8 cellular contexts compared by ENCODE assay signal in the genomic region with DNA sequence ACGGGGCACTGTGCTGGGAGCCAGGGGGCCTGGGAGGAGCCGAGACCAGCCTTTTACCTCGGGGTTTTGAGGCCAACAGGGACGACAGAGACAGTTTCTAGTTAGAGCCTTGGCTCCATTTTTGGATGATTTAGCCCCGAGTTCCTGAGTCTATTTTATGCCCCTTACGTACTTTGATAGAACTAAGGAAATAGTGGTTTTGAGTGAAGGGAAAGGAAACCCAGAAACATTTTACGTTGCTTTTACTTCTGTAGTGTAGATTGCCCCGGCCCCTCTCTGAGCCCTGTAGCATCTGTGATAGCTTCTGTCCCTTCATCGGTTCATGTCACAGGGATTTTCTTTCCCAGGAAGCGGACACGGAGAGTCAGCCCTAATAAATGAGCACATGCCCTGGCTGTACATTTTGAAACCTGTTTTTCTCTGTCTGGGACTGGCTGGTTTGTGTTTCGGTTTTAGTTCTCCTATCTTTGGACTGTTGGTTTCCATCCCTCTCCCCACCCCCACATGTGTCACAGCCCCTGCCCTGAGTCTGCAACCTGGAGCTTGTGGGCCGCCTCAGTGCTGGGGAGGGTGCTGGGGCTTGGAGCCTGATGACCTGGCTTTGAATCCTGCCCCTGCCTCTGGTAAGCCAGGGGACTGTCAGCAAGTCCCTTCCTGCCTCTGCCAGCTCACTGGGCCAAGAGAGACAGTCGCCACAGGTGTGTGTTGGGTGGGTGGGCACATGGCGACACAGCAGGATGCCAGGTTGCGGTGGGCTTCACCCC. TPM values are rescaled to one million over a fixed set of nuclear protein-coding genes. Genes with fewer than 3 reads are reported as not detected.
DNase-seq lines count a peak whose midpoint lies in the region; ATAC-seq, FAIRE-seq and TF ChIP-seq lines count a peak whose summit lies in the region.

No MANE protein-coding gene starts in this region.

- H3K36me3 Mint-ChIP-seq in activated naive CD4-positive, alpha-beta T cell treated with anti-CD3 and anti-CD28 coated beads for 36 hours (ENCODE audit: low read depth), result peaks cover 20% of the 10 kb centered on the region
- H3K36me3 Mint-ChIP-seq in osteocyte (ENCODE audit: unreplicated experiment) (peaks cover 29% of the 10 kb centered on the region), H9 (ENCODE audit: insufficient read depth in 1 of 3, low read depth in 3 of 3) (peaks cover 15 to 44% (median 34%) of the 10 kb centered on the region in 3 experiments)

- H3K27ac Mint-ChIP-seq in activated naive CD4-positive, alpha-beta T cell treated with anti-CD3 and anti-CD28 coated beads for 36 hours, result peak overlapping the region; percentile 100
- peak overlapping the region; percentile 60 for H3K27ac Mint-ChIP-seq in osteocyte (ENCODE audit: unreplicated experiment)
- no peak overlapping the region for H3K27ac Mint-ChIP-seq in H9

- H3K56ac ChIP-seq in H9 (ENCODE audit: insufficient read length, low read depth, low read length), result no peak overlapping the region

- H2AFZ ChIP-seq in OCI-LY1 (ENCODE audit: low read length) (no peak overlapping the region), H9 (ENCODE audit: low read length) (no peak overlapping the region)

- intact Hi-C loops in activated naive CD4-positive, alpha-beta T cell treated with anti-CD3 and anti-CD28 coated beads for 36 hours (cut with micrococcal nuclease), result loop anchor here (1.0 kb wide), 2 partner anchors 11 to 30 kb away; a partner anchor contains a TSS
- intact Hi-C loops in posterior vena cava (cut with DNase I), result no loop called here

- H3K4ac ChIP-seq in H9 (ENCODE audit: low read depth, low read length), result no peak overlapping the region

- no peaks in the 10 kb centered on the region for H3K9me3 Mint-ChIP-seq in activated naive CD4-positive, alpha-beta T cell treated with anti-CD3 and anti-CD28 coated beads for 36 hours
- H3K9me3 Mint-ChIP-seq in osteocyte (ENCODE audit: unreplicated experiment) (no peaks in the 10 kb centered on the region), H9 (no peaks in the 10 kb centered on the region)

- H3K79me1 ChIP-seq in H9 (ENCODE audit: insufficient read depth, low read depth, low read length, poor library complexity, severe bottlenecking), result no peaks in the 10 kb centered on the region

- H3K36me3 ChIP-seq in GM06990 (ENCODE audit: control insufficient read depth, insufficient read depth, low read length) (peaks cover 3% of the 10 kb centered on the region), OCI-LY1 (ENCODE audit: insufficient read depth, low read length) (peaks cover 29% of the 10 kb centered on the region)

- peak overlapping the region; percentile 71 for H3K4me2 ChIP-seq in OCI-LY1 (ENCODE audit: low read length)
- no peak overlapping the region for H3K4me2 ChIP-seq in H9 (ENCODE audit: insufficient read depth, insufficient read length, low read length)

- no peaks in the 10 kb centered on the region for H4K20me1 ChIP-seq in OCI-LY1 (ENCODE audit: insufficient read depth, low read length)
- H4K20me1 ChIP-seq in H9 (ENCODE audit: control insufficient read depth, insufficient read depth, insufficient read length), result no peaks in the 10 kb centered on the region

- H3K79me2 ChIP-seq in OCI-LY1 (ENCODE audit: insufficient read depth, low read length), result no peaks in the 10 kb centered on the region
- H3K79me2 ChIP-seq in H9 (ENCODE audit: insufficient read depth, low read length), result no peaks in the 10 kb centered on the region

- no peak overlapping the region for H3K14ac ChIP-seq in H9 (ENCODE audit: insufficient read depth, low read length)

- H3K18ac ChIP-seq in H9 (ENCODE audit: insufficient read length, low read depth, low read length), result no peak overlapping the region

- ATAC-seq in HG02571 (IDR thresholded peaks at IDR 0.05; ENCODE audit: unreplicated experiment), result peak; percentile 48

- H3K9me3 ChIP-seq in OCI-LY1 (ENCODE audit: low read length) (no peaks in the 10 kb centered on the region), H9 (ENCODE audit: control insufficient read depth, low read depth, low read length) (no peaks in the 10 kb centered on the region)

- no CpG with 5 or more reads among the region's 16 CpGs for WGBS in H9 (ENCODE audit: extremely low coverage, insufficient read length, low lambda C conversion rate)

- H3K4me3 ChIP-seq in GM06990 (replicated peaks; ENCODE audit: low read depth, low read length), result peak overlapping the region; percentile 52
- peak overlapping the region; percentile 55 for H3K4me3 ChIP-seq in OCI-LY1 (ENCODE audit: low read depth, low read length, poor library complexity, severe bottlenecking)

- H3K4me1 ChIP-seq in OCI-LY1 (ENCODE audit: insufficient read depth, low read length, severe bottlenecking) (peaks cover 78% of the 10 kb centered on the region), H9 (ENCODE audit: insufficient read depth, low read length) (no peaks in the 10 kb centered on the region; the same call in 1 of the 2 replicates)

- H2BK120ac ChIP-seq in H9 (ENCODE audit: low read depth, low read length, poor library complexity, severe bottlenecking), result no peak overlapping the region

- DNase-seq in GM06990 (ENCODE audit: extremely low read depth, insufficient read length) (peak; percentile 80), osteocyte (ENCODE audit: extremely low spot score, unreplicated experiment) (no peak), HTR-8/SVneo (ENCODE audit: insufficient read length, low spot score) (no peak), posterior vena cava (ENCODE audit: low spot score) (no peak), H9 (no peak)
- DNase-seq in activated naive CD4-positive, alpha-beta T cell treated with anti-CD3 and anti-CD28 coated beads for 36 hours, result peak; percentile 91

- peaks cover 70% of the 10 kb centered on the region for H3K4me1 Mint-ChIP-seq in activated naive CD4-positive, alpha-beta T cell treated with anti-CD3 and anti-CD28 coated beads for 36 hours (ENCODE audit: low read depth)
- peaks cover 4% of the 10 kb centered on the region for H3K4me1 Mint-ChIP-seq in osteocyte (ENCODE audit: unreplicated experiment)
- H3K4me1 Mint-ChIP-seq in H9, result peaks cover 12 to 17% of the 10 kb centered on the region in 2 experiments

- H3K9ac ChIP-seq in OCI-LY1 (ENCODE audit: low read length) (peak overlapping the region; percentile 77), H9 (ENCODE audit: extremely low read depth, insufficient read length, low read length) (no peak overlapping the region)

- no peak overlapping the region for H4K5ac ChIP-seq in H9 (ENCODE audit: insufficient read length, low read depth, low read length)

- H2BK5ac ChIP-seq in H9 (ENCODE audit: insufficient read length, low read length), result no peak overlapping the region

- CTCF ChIA-PET in activated naive CD4-positive, alpha-beta T cell treated with anti-CD3 and anti-CD28 coated beads for 36 hours (lab: Charles Lee), result interaction anchor here (0.7 to 3.4 kb wide), 9 partner anchors 9 to 38 kb away, joined by 3 to 17 read pairs (median 3); a partner anchor contains a TSS

- no peaks in the 10 kb centered on the region for H3K27me3 ChIP-seq in GM06990 (replicated peaks; ENCODE audit: control insufficient read depth, insufficient read depth, low read length)
- no peaks in the 10 kb centered on the region for H3K27me3 ChIP-seq in OCI-LY1 (ENCODE audit: insufficient read depth, low read length)
- no peaks in the 10 kb centered on the region for H3K27me3 ChIP-seq in H9 (ENCODE audit: insufficient read depth, low read length)

- peaks cover 9% of the 10 kb centered on the region; the same call in 1 of the 2 replicates for H3F3A ChIP-seq in OCI-LY1 (ENCODE audit: insufficient read depth, low read length)

- H3K27ac ChIP-seq in OCI-LY1 (ENCODE audit: low read depth, low read length, poor library complexity, severe bottlenecking) (peak overlapping the region; percentile 98), H9 (ENCODE audit: insufficient read length, low read depth, low read length) (no peak overlapping the region)

- no peak overlapping the region for H3K23ac ChIP-seq in H9 (ENCODE audit: insufficient read length, low read depth, low read length)

- no peak overlapping the region for H2BK20ac ChIP-seq in H9 (ENCODE audit: low read depth, low read length, poor library complexity, severe bottlenecking)

- no peaks in the 10 kb centered on the region for H3K9me2 ChIP-seq in OCI-LY1 (ENCODE audit: low read depth, low read length)

- TF ChIP-seq CTCF in GM06990 (IDR thresholded peaks at IDR 0.05; ENCODE audit: insufficient read depth, low read length, poor library complexity, severe bottlenecking) (no peak), OCI-LY1 (IDR thresholded peaks at IDR 0.05; ENCODE audit: low read length) (no peak), osteocyte (IDR thresholded peaks at IDR 0.05) (no peak), H9 (conservative IDR thresholded peaks at IDR 0.05) (no peak)

- no peaks in the 10 kb centered on the region for H3K27me3 Mint-ChIP-seq in activated naive CD4-positive, alpha-beta T cell treated with anti-CD3 and anti-CD28 coated beads for 36 hours (ENCODE audit: low read depth)
- H3K27me3 Mint-ChIP-seq in osteocyte (ENCODE audit: unreplicated experiment) (no peaks in the 10 kb centered on the region), H9 (ENCODE audit: low read depth) (peaks cover 4% of the 10 kb centered on the region)

- H2BK12ac ChIP-seq in H9 (ENCODE audit: insufficient read length, low read depth, low read length), result no peak overlapping the region

- no peak for FAIRE-seq in HTR-8/SVneo (lab: Jason Lieb, UNC)

- no peaks in the 10 kb centered on the region for H3K23me2 ChIP-seq in H9 (ENCODE audit: insufficient read length, low read depth, low read length, poor library complexity, severe bottlenecking)

- no peak overlapping the region for H2BK15ac ChIP-seq in H9 (ENCODE audit: low read depth, low read length)

- H3T11ph ChIP-seq in H9 (ENCODE audit: low read length), result no peak overlapping the region

- peak overlapping the region; percentile 77 for H3K4me3 Mint-ChIP-seq in activated naive CD4-positive, alpha-beta T cell treated with anti-CD3 and anti-CD28 coated beads for 36 hours
- H3K4me3 Mint-ChIP-seq in osteocyte (ENCODE audit: unreplicated experiment) (no peak overlapping the region), H9 (no peak overlapping the region)

- H4K91ac ChIP-seq in H9 (ENCODE audit: insufficient read length, low read depth, low read length), result no peak overlapping the region

- H4K8ac ChIP-seq in H9 (replicated peaks; ENCODE audit: insufficient read length, low read depth, low read length), result no peak overlapping the region

- H2AK5ac ChIP-seq in H9 (ENCODE audit: insufficient read length, low read length), result no peak overlapping the region

RNA-seq across cellular contexts. Expression of a gene that starts 6.9 kb away (rescaled TPM):
- total RNA-seq in activated naive CD4-positive, alpha-beta T cell treated with anti-CD3 and anti-CD28 coated beads for 36 hours, result 10 to 100 TPM; 15.4 to 16.4 TPM
- total RNA-seq in osteocyte, result 46.3 and 47.8 TPM in 2 replicates
- total RNA-seq in posterior vena cava, result 10 to 100 TPM; 13.0 to 17.5 TPM
- total RNA-seq in H9 (2021), result 26.6 and 26.7 TPM in 2 replicates

RNA-seq across cellular contexts. Expression of a gene that starts 30.3 kb away (rescaled TPM):
- total RNA-seq in activated naive CD4-positive, alpha-beta T cell treated with anti-CD3 and anti-CD28 coated beads for 36 hours, result 10 to 100 TPM; 17.8 to 18.5 TPM
- 30.1 and 32.2 TPM in 2 replicates for total RNA-seq in osteocyte
- 10 to 100 TPM; 13.8 to 13.9 TPM for total RNA-seq in posterior vena cava
- total RNA-seq in H9 (2021), result 36.0 and 38.8 TPM in 2 replicates

RNA-seq across cellular contexts. Expression of a gene that starts 38.2 kb away (rescaled TPM):
- total RNA-seq in activated naive CD4-positive, alpha-beta T cell treated with anti-CD3 and anti-CD28 coated beads for 36 hours, result 1 to 10 TPM; 5.7 to 6.4 TPM
- total RNA-seq in osteocyte, result 11.9 and 13.9 TPM in 2 replicates
- 1 to 10 TPM; 6.4 to 6.8 TPM for total RNA-seq in posterior vena cava
- total RNA-seq in H9 (2021), result 23.9 and 24.2 TPM in 2 replicates

RNA-seq across cellular contexts. Expression of a gene that starts 38.3 kb away (rescaled TPM):
- total RNA-seq in activated naive CD4-positive, alpha-beta T cell treated with anti-CD3 and anti-CD28 coated beads for 36 hours, result 10 to 100 TPM in 1 of 2 experiments, 1 to 10 TPM in 1; 9.4 to 11.0 TPM
- total RNA-seq in osteocyte (20.1 and 22.1 TPM in 2 replicates), posterior vena cava (1 to 10 TPM; 6.6 to 9.2 TPM), H9 (2021) (33.1 and 35.1 TPM in 2 replicates)

RNA-seq across cellular contexts. Expression of a gene that starts 52.3 kb away (rescaled TPM):
- 10 to 100 TPM; 43.9 to 47.1 TPM for total RNA-seq in activated naive CD4-positive, alpha-beta T cell treated with anti-CD3 and anti-CD28 coated beads for 36 hours
- total RNA-seq in osteocyte, result 45.2 and 45.4 TPM in 2 replicates
- 10 to 100 TPM; 35.0 to 40.3 TPM for total RNA-seq in posterior vena cava
- 52.2 and 58.5 TPM in 2 replicates for total RNA-seq in H9 (2021)

Comparison
In these comparisons a context has a peak if more than half of its experiments do, and no peak if none do; other contexts are left out.
1. DNase-seq: peak in GM06990 (single experiment) and activated naive CD4-positive, alpha-beta T cell treated with anti-CD3 and anti-CD28 coated beads for 36 hours (single experiment); none in osteocyte (single experiment), HTR-8/SVneo (single experiment), posterior vena cava (single experiment) and H9 (single experiment).
2. H3K27ac Mint-ChIP-seq: peak in activated naive CD4-positive, alpha-beta T cell treated with anti-CD3 and anti-CD28 coated beads for 36 hours (single experiment) and osteocyte (single experiment); none in H9 (0 of 3).